In genomic region chr14:75577724-75578098, GRCh38 we compare ENCODE assay signal across 8 cellular contexts. TPM values are rescaled to one million over a fixed set of nuclear protein-coding genes. Genes with fewer than 3 reads are reported as not detected.
DNase-seq lines count a peak whose midpoint lies in the region; ATAC-seq and TF ChIP-seq lines count a peak whose summit lies in the region.

No MANE protein-coding gene starts in this region.

- peaks cover 2% of the 10 kb centered on the region for H3K9me3 Mint-ChIP-seq in neural progenitor cell

- no peak overlapping the region for H3K4me3 Mint-ChIP-seq in neural progenitor cell

- peak overlapping the region; percentile 92 for H3K4me2 ChIP-seq in neural progenitor cell

- H3K4me3 ChIP-seq in gastroesophageal sphincter = peak overlapping the region; percentile 35 to 67
- H3K4me3 ChIP-seq in neural progenitor cell = peak overlapping the region; percentile 57
- peak overlapping the region; percentile 55 to 76 (median 72) for H3K4me3 ChIP-seq in subcutaneous abdominal adipose tissue (ENCODE audit: low read depth in 1 of 5, low read length in 5 of 5)

- in situ Hi-C loops in Caki2 (cut with HindIII; ENCODE audit: low pct_unique_long_range_greater_than_20kb, low sequenced_read_pairs) (no loop called here), KBM-7 (cut with MboI; ENCODE audit: low pct_unique_long_range_greater_than_20kb, low sequenced_read_pairs) (loop anchor here (10.0 kb wide), 1 partner anchor 67 kb away; no protein-coding TSS in a partner anchor)

- H3K4me1 ChIP-seq in gastroesophageal sphincter = peaks cover 0 to 32% (median 19%) of the 10 kb centered on the region in 3 donors
- no peaks in the 10 kb centered on the region for H3K4me1 ChIP-seq in neural progenitor cell
- H3K4me1 ChIP-seq in subcutaneous abdominal adipose tissue (ENCODE audit: control insufficient read depth in 5 of 5, insufficient read depth in 5 of 5, low read length in 5 of 5) = peaks cover 5 to 29% (median 29%) of the 10 kb centered on the region in 5 donors

- peak overlapping the region; percentile 73 to 90 (median 88) for H3K27ac ChIP-seq in gastroesophageal sphincter
- H3K27ac ChIP-seq in neural progenitor cell = no peak overlapping the region
- H3K27ac ChIP-seq in subcutaneous abdominal adipose tissue (ENCODE audit: low read depth, low read length) = peak overlapping the region; percentile 76

- H3K79me2 ChIP-seq in neural progenitor cell (ENCODE audit: low read depth) = no peaks in the 10 kb centered on the region

- no peak overlapping the region for H3K9ac ChIP-seq in neural progenitor cell
- H3K9ac ChIP-seq in subcutaneous abdominal adipose tissue (ENCODE audit: low read length in 5 of 5) = peak overlapping the region in 4 of 5 donors; percentile 65 to 74 (median 74)

- TF ChIP-seq CTCF in gastroesophageal sphincter (IDR thresholded peaks at IDR 0.05) (peak; percentile 61 to 84 (median 76)), neural progenitor cell (IDR thresholded peaks at IDR 0.05) (peak; percentile 75)

- H3K27me3 Mint-ChIP-seq in neural progenitor cell (ENCODE audit: insufficient read depth, low read depth) = peaks cover 5% of the 10 kb centered on the region

- H2AFZ ChIP-seq in neural progenitor cell (replicated peaks) = peak overlapping the region; percentile 96

- ATAC-seq in GM21390 (IDR thresholded peaks at IDR 0.05; ENCODE audit: unreplicated experiment) = peak; percentile 88
- peak; percentile 86 for ATAC-seq in gastroesophageal sphincter

- no peaks in the 10 kb centered on the region for H3K27me3 ChIP-seq in gastroesophageal sphincter
- peaks cover 10% of the 10 kb centered on the region for H3K27me3 ChIP-seq in neural progenitor cell
- no peaks in the 10 kb centered on the region for H3K27me3 ChIP-seq in subcutaneous abdominal adipose tissue (ENCODE audit: control insufficient read depth in 5 of 5, insufficient read depth in 4 of 5, low read length in 5 of 5)

- peaks cover 17% of the 10 kb centered on the region for H3F3A ChIP-seq in neural progenitor cell (ENCODE audit: low read depth)

- H3K4me1 Mint-ChIP-seq in neural progenitor cell = peaks cover 15% of the 10 kb centered on the region

- WGBS in gastroesophageal sphincter (ENCODE audit: low coverage in 1 of 2), 2 donors = 0 to 1% methylated on average over 6 to 15 of the region's 15 CpGs

- TF ChIP-seq EP300 in gastroesophageal sphincter (IDR thresholded peaks at IDR 0.05) = no peak

- H3K27ac Mint-ChIP-seq in neural progenitor cell = peak overlapping the region; percentile 93

- H3K36me3 Mint-ChIP-seq in neural progenitor cell = no peaks in the 10 kb centered on the region

- H3K36me3 ChIP-seq in gastroesophageal sphincter (no peaks in the 10 kb centered on the region), neural progenitor cell (no peaks in the 10 kb centered on the region), subcutaneous abdominal adipose tissue (ENCODE audit: control insufficient read depth in 5 of 5, insufficient read depth in 5 of 5, low read length in 5 of 5) (no peaks in the 10 kb centered on the region)

- H4K20me1 ChIP-seq in neural progenitor cell (ENCODE audit: low read depth) = no peaks in the 10 kb centered on the region

- H3K9me3 ChIP-seq in gastroesophageal sphincter (no peaks in the 10 kb centered on the region), neural progenitor cell (ENCODE audit: low read depth) (no peaks in the 10 kb centered on the region), subcutaneous abdominal adipose tissue (ENCODE audit: control insufficient read depth in 5 of 5, low read length in 5 of 5) (no peaks in the 10 kb centered on the region)

- DNase-seq in Caki2 (ENCODE audit: low read depth) (peak; percentile 68), KBM-7 (peak; percentile 86), SIG-M5 (lab: John Stamatoyannopoulos, UW) (peak; percentile 10), neural progenitor cell (ENCODE audit: low spot score) (peak; percentile 93)
- DNase-seq in activated naive CD4-positive, alpha-beta T cell (lab: John Stamatoyannopoulos, UW) = peak in 3 of 4 experiments; percentile 22 to 58 (median 31)

- no peak for TF ChIP-seq POLR2A in gastroesophageal sphincter (IDR thresholded peaks at IDR 0.05)

RNA-seq across cellular contexts. Expression of gene FLVCR2, which starts 0.7 kb away (rescaled TPM):
- 2.9 and 7.0 TPM in 2 replicates for total RNA-seq in Caki2 (2014; rRNA removed; shearing (Covaris generic); ENCODE audit: low replicate concordance)
- 1 to 10 TPM; 1.9 to 5.8 (median 4.1) TPM for total RNA-seq in gastroesophageal sphincter
- 1.7 and 2.8 TPM in 2 replicates for total RNA-seq in neural progenitor cell (ENCODE audit: low replicate concordance)

RNA-seq across cellular contexts. Expression of gene BATF, which starts 55.4 kb away (rescaled TPM):
- not detected in 2 replicates for total RNA-seq in Caki2 (2014; rRNA removed; shearing (Covaris generic); ENCODE audit: low replicate concordance)
- total RNA-seq in gastroesophageal sphincter = 10 to 100 TPM in 1 of 4 donors, 1 to 10 TPM in 3; 2.6 to 16.8 (median 3.2) TPM
- total RNA-seq in neural progenitor cell (ENCODE audit: low replicate concordance) = not detected in 2 replicates

Comparison
In these comparisons a context has a peak if more than half of its experiments do, and no peak if none do; other contexts are left out.
1. DNase-seq: peak in every context shown above with its lines; median percentile 93 in neural progenitor cell; 86 in KBM-7; 68 in Caki2; 31 in activated naive CD4-positive, alpha-beta T cell; 10 in SIG-M5.